In genomic region chr6:71457883-71458282, GRCh38 we compare ENCODE assay signal across 15 cellular contexts.
DNase-seq lines count a peak whose midpoint lies in the region; ATAC-seq and TF ChIP-seq lines count a peak whose summit lies in the region.
"Had no signal": no experiment of that assay in that cellular context is flagged by ENCODE, and none has a peak within 500 bp of the region (broad histone marks: within the 10 kb centered on the region; RNA-seq: fewer than 3 reads in every experiment).

No MANE protein-coding gene starts in this region.

- no peak overlapping the region for H2AFZ ChIP-seq in OCI-LY1 (ENCODE audit: low read length)

- H3K4me3 ChIP-seq in OCI-LY1 (ENCODE audit: low read depth, low read length, poor library complexity, severe bottlenecking), result no peak overlapping the region
- H3K4me3 ChIP-seq: adrenal gland, cardiac muscle cell had no signal

- peak overlapping the region; percentile 74 for H3K27ac ChIP-seq in OCI-LY1 (ENCODE audit: low read depth, low read length, poor library complexity, severe bottlenecking)
- H3K27ac ChIP-seq: adrenal gland, cardiac muscle cell had no signal

- no peaks in the 10 kb centered on the region for H4K20me1 ChIP-seq in OCI-LY1 (ENCODE audit: insufficient read depth, low read length)

- H3K9me2 ChIP-seq in OCI-LY1 (ENCODE audit: low read depth, low read length), result no peaks in the 10 kb centered on the region

- ATAC-seq in GM19035 (IDR thresholded peaks at IDR 0.05; ENCODE audit: unreplicated experiment), result no peak
- ATAC-seq in GM21619 (IDR thresholded peaks at IDR 0.05; ENCODE audit: unreplicated experiment), result no peak
- ATAC-seq: right cardiac atrium had no signal

- H3K27me3 ChIP-seq in OCI-LY1 (ENCODE audit: insufficient read depth, low read length), result no peaks in the 10 kb centered on the region
- H3K27me3 ChIP-seq: adrenal gland, cardiac muscle cell had no signal

- no peak overlapping the region for H3K4me2 ChIP-seq in OCI-LY1 (ENCODE audit: low read length)

- H3K79me2 ChIP-seq in OCI-LY1 (ENCODE audit: insufficient read depth, low read length), result no peaks in the 10 kb centered on the region

- H3K9me3 ChIP-seq in OCI-LY1 (ENCODE audit: low read length), result no peaks in the 10 kb centered on the region
- H3K9me3 ChIP-seq: adrenal gland had no signal

- no peaks in the 10 kb centered on the region for H3F3A ChIP-seq in OCI-LY1 (ENCODE audit: insufficient read depth, low read length)

- TF ChIP-seq CTCF in GM12872 (IDR thresholded peaks at IDR 0.05; ENCODE audit: insufficient read depth, low read depth, low read length), result peak; percentile 7; the same call in 1 of the 3 replicates
- TF ChIP-seq CTCF in OCI-LY1 (IDR thresholded peaks at IDR 0.05; ENCODE audit: low read length), result 0 out of 2 replicates have a peak, but pooled peaks have one; percentile 21

- peaks cover 38% of the 10 kb centered on the region for H3K4me1 ChIP-seq in OCI-LY1 (ENCODE audit: insufficient read depth, low read length, severe bottlenecking)
- H3K4me1 ChIP-seq: adrenal gland had no signal

- no peaks in the 10 kb centered on the region for H3K36me3 ChIP-seq in OCI-LY1 (ENCODE audit: insufficient read depth, low read length)
- H3K36me3 ChIP-seq: cardiac muscle cell had no signal

- no peak overlapping the region for H3K9ac ChIP-seq in OCI-LY1 (ENCODE audit: low read length)

- peak; percentile 13 for DNase-seq in HT-29 (ENCODE audit: low spot score)
- peak; percentile 22 for DNase-seq in kidney tubule cell (ENCODE audit: low spot score)
- DNase-seq in hippocampal formation (lab: John Stamatoyannopoulos, UW), result no peak
- DNase-seq in SKM-1 (lab: John Stamatoyannopoulos, UW; ENCODE audit: unreplicated experiment), result no peak
- DNase-seq: adrenal gland, AML-193, kidney glomerular epithelial cell, NCI-H1105 treated with DMSO at 0.1 percent for 48 hours, right cardiac atrium, T1000 had no signal

Comparison
In these comparisons a context has a peak if more than half of its experiments do, and no peak if none do; other contexts are left out.
1. DNase-seq: peak in HT-29 (single experiment) and kidney tubule cell (single experiment); none in hippocampal formation (0 of 2) and SKM-1 (single experiment).